ENCODE assay signal across 8 cellular contexts in the genomic region with DNA sequence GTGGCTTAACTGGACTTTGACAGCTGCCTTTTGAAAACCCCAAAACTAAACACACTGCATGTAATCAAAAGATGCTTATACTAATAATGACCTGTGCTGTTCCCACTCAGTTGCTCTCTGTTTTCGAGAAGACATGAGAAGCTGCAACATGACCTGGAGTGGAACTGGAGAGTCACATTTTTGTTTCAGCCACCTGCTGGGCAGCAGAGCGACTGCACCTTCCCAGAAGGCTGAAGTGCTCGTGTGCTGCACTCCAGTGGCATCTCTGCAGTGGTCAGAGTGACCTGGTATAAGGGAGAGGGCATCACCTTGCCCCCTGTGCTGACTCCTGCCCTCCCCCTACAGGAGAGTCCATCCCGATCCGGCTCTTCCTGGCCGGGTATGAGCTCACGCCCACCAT. TPM values are rescaled to one million over a fixed set of nuclear protein-coding genes. Genes with fewer than 3 reads are reported as not detected.
A peak's percentile ranks its signal among the peaks of the same experiment; 100 is the strongest.
DNase-seq lines count a peak whose midpoint lies in the region; ATAC-seq and TF ChIP-seq lines count a peak whose summit lies in the region.

No MANE protein-coding gene starts in this region.

- no peak overlapping the region for H3K27ac ChIP-seq in DND-41 (ENCODE audit: low read length)
- no peak overlapping the region for H3K27ac ChIP-seq in adrenal gland

- no peak for TF ChIP-seq POLR2A in adrenal gland (IDR thresholded peaks at IDR 0.05)

- ATAC-seq in DND-41 (ENCODE audit: insufficient read depth, low read depth) = peak; percentile 60; the same call in 2 of the 3 replicates
- ATAC-seq in GM19438 (IDR thresholded peaks at IDR 0.05; ENCODE audit: low read depth, unreplicated experiment) = peak; percentile 85
- peak; percentile 86 for ATAC-seq in HG03520 (IDR thresholded peaks at IDR 0.05; ENCODE audit: unreplicated experiment)
- ATAC-seq in left lobe of liver = peak; percentile 78

- H3K27me3 ChIP-seq in DND-41 (ENCODE audit: insufficient read depth, low read length, poor library complexity) (no peaks in the 10 kb centered on the region), adrenal gland (no peaks in the 10 kb centered on the region)

- TF ChIP-seq CTCF in DND-41 (IDR thresholded peaks at IDR 0.05; ENCODE audit: borderline replicate concordance, extremely low read depth, low read length, poor library complexity, severe bottlenecking) (peak; percentile 64), adrenal gland (IDR thresholded peaks at IDR 0.05) (peak; percentile 9 to 51 (median 42))

- no peak overlapping the region for H3K4me3 ChIP-seq in DND-41 (ENCODE audit: low read depth in 1 of 2, low read length in 2 of 2)
- no peak overlapping the region for H3K4me3 ChIP-seq in adrenal gland

- DNase-seq in DND-41 (no peak), adrenal gland (no peak), left lobe of liver (ENCODE audit: low spot score) (no peak), SK-N-DZ (ENCODE audit: low spot score) (no peak), NCI-H748 (lab: John Stamatoyannopoulos, UW; ENCODE audit: unreplicated experiment) (no peak)
- no peak for DNase-seq in activated effector memory CD4-positive, alpha-beta T cell treated with Interleukin-2 at 50 U/mL for 16 hours

- H3K4me2 ChIP-seq in DND-41 (ENCODE audit: insufficient read depth, low read length) = no peak overlapping the region

- no peaks in the 10 kb centered on the region for H3K79me2 ChIP-seq in DND-41 (ENCODE audit: insufficient read depth, low read length)

- 52 to 66% (median 62%) methylated on average over 7 of the region's 7 CpGs for WGBS in adrenal gland, 4 donors

- H3K4me1 ChIP-seq in DND-41 (ENCODE audit: insufficient read depth, low read length) (no peaks in the 10 kb centered on the region), adrenal gland (replicated peaks in 1 of 2) (no peaks in the 10 kb centered on the region)

- H3K9me3 ChIP-seq in DND-41 (ENCODE audit: insufficient read depth, low read length, severe bottlenecking) (no peaks in the 10 kb centered on the region), adrenal gland (replicated peaks in 1 of 3) (no peaks in the 10 kb centered on the region)

- peaks cover 100% of the 10 kb centered on the region for H3K36me3 ChIP-seq in DND-41 (ENCODE audit: insufficient read depth, low read length)
- H3K36me3 ChIP-seq in adrenal gland (replicated peaks in 1 of 2) = peaks cover 0 to 94% of the 10 kb centered on the region in 2 donors

- intact Hi-C loops in adrenal gland (cut with DNase I) = no loop called here

- H4K20me1 ChIP-seq in DND-41 (ENCODE audit: insufficient read depth, low read length) = 0 out of 2 replicates have a peak, but pooled peaks cover 2% of the 10 kb centered on the region

- H3K9ac ChIP-seq in DND-41 (ENCODE audit: low read depth, low read length) = no peak overlapping the region

- H2AFZ ChIP-seq in DND-41 (ENCODE audit: low read depth, low read length) = no peak overlapping the region

RNA-seq across cellular contexts. Expression of gene THYN1, which starts 8.6 kb away (rescaled TPM):
- total RNA-seq in adrenal gland = 10 to 100 TPM; 32.8 to 80.8 (median 47.1) TPM
- polyA plus RNA-seq in adrenal gland = 10 to 100 TPM; 59.4 to 74.0 (median 60.7) TPM
- total RNA-seq in left lobe of liver = 21.1 TPM
- polyA plus RNA-seq in SK-N-DZ (2014; cell fraction: cytosol; rRNA removed) = 83.2 and 96.3 TPM in 2 replicates
- polyA plus RNA-seq in SK-N-DZ (2014; cell fraction: nucleus; rRNA removed) = 77.0 and 89.1 TPM in 2 replicates

RNA-seq across cellular contexts. Expression of gene ACAD8, which starts 8.8 kb away (rescaled TPM):
- total RNA-seq in adrenal gland (10 to 100 TPM; 24.7 to 45.0 (median 37.4) TPM), left lobe of liver (25.7 TPM)
- 10 to 100 TPM; 22.4 to 27.1 (median 23.3) TPM for polyA plus RNA-seq in adrenal gland
- 17.0 and 20.0 TPM in 2 replicates for polyA plus RNA-seq in SK-N-DZ (2014; cell fraction: cytosol; rRNA removed)
- polyA plus RNA-seq in SK-N-DZ (2014; cell fraction: nucleus; rRNA removed) = 72.1 and 80.6 TPM in 2 replicates

RNA-seq across cellular contexts. Expression of gene VPS26B, which starts 20.1 kb away (rescaled TPM):
- 10 to 100 TPM; 37.6 to 74.6 (median 46.6) TPM for total RNA-seq in adrenal gland
- polyA plus RNA-seq in adrenal gland = 10 to 100 TPM; 25.3 to 37.7 (median 25.4) TPM
- total RNA-seq in left lobe of liver = 36.4 TPM
- 28.9 and 30.2 TPM in 2 replicates for polyA plus RNA-seq in SK-N-DZ (2014; cell fraction: cytosol; rRNA removed)
- 28.3 and 34.4 TPM in 2 replicates for polyA plus RNA-seq in SK-N-DZ (2014; cell fraction: nucleus; rRNA removed)

RNA-seq across cellular contexts. Expression of gene NCAPD3, which starts 20.8 kb away (rescaled TPM):
- 10 to 100 TPM in 7 of 8 donors, 1 to 10 TPM in 1; 9.5 to 25.6 (median 17.2) TPM for total RNA-seq in adrenal gland
- 10 to 100 TPM in 1 of 3 donors, 1 to 10 TPM in 2; 6.0 to 10.4 (median 8.5) TPM for polyA plus RNA-seq in adrenal gland
- 21.7 TPM for total RNA-seq in left lobe of liver
- polyA plus RNA-seq in SK-N-DZ (2014; cell fraction: cytosol; rRNA removed) = 32.8 and 35.8 TPM in 2 replicates
- 28.5 and 39.9 TPM in 2 replicates for polyA plus RNA-seq in SK-N-DZ (2014; cell fraction: nucleus; rRNA removed)

RNA-seq across cellular contexts. Expression of gene GLB1L3, which starts 31.6 kb away (rescaled TPM):
- total RNA-seq in adrenal gland (under 1 TPM in 3 of 8 donors, not detected in 5; 0.14 to 0.64 (median 0.25) TPM), left lobe of liver (0.10 TPM)
- polyA plus RNA-seq in adrenal gland = 1 to 10 TPM in 1 of 3 donors, under 1 TPM in 2; 0.51 to 1.4 (median 0.61) TPM
- polyA plus RNA-seq in SK-N-DZ (2014; cell fraction: cytosol; rRNA removed) = 1.6 and 3.7 TPM in 2 replicates
- polyA plus RNA-seq in SK-N-DZ (2014; cell fraction: nucleus; rRNA removed) = 3.9 and 12.9 TPM in 2 replicates
